Comparison of ENCODE assay signal across 1 cellular context in genomic region chr2:43773876-43774613, GRCh38.
A peak's percentile ranks its signal among the peaks of the same experiment; 100 is the strongest.
TF ChIP-seq lines count a peak whose summit lies in the region.

Gene DYNC2LI1, plus strand, starts transcription at chr2:43774039. Its CDS starts 100 bp downstream, at chr2:43774139.

TF ChIP-seq in GM23338, 12 proteins besides CTCF, POLR2A, EP300 and RAD21 (continued from another document):
- TF ChIP-seq ETS1 (IDR thresholded peaks at IDR 0.05), result peak; percentile 90
- TF ChIP-seq REST (IDR thresholded peaks at IDR 0.05; ENCODE audit: unreplicated experiment), result no peak
- no peak for TF ChIP-seq JUNB (IDR thresholded peaks at IDR 0.05; ENCODE audit: unreplicated experiment)
- TF ChIP-seq CREB1 (CRISPR knock-in tag; IDR thresholded peaks at IDR 0.05; ENCODE audit: low read depth), result peak; percentile 95
- peak; percentile 66 for TF ChIP-seq POLR2AphosphoS5 (IDR thresholded peaks at IDR 0.05; ENCODE audit: low read depth)
- TF ChIP-seq EZH2phosphoT487 (IDR thresholded peaks at IDR 0.05; ENCODE audit: unreplicated experiment), result no peak
- TF ChIP-seq NANOG (IDR thresholded peaks at IDR 0.05; ENCODE audit: borderline replicate concordance), result no peak
- TF ChIP-seq STAT1 (IDR thresholded peaks at IDR 0.05; ENCODE audit: unreplicated experiment), result no peak
